21 cellular contexts compared by ENCODE assay signal in the genomic region with DNA sequence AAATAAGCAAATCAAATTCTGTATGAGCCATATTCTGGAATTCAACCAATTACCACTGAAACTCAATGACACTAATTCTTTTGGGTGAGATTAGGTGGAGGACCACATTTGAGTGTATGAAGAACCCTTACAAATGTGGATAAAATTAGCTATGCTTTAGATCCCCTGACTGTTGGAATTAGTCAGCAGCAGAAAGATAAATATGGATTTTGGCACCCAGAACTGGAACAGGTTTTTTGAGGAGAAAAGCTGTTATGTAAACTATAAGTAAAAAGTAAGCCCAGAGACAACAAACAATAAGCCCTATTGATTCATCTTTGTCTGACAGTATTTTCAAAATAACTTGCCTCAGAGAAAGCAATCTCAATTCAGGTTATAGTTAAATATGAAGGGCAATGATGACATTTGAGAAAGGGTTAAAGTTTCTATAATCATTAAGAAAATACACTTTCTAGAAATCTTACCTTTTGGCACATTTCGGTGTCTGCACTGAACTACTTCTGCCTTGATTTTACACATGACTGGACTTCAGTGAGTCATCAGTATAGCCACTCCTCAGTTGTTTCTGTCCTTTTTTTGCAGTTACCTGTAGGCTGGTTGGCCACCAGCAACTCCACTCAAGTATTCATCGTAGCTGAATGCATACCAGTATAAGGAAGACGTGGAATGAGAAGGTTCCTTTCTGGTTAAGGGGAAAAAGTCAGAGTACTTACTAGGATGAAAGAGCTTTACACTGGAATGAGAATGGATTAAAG.
DNase-seq lines count a peak whose midpoint lies in the region; ATAC-seq and TF ChIP-seq lines count a peak whose summit lies in the region.
"Had no signal": no experiment of that assay in that cellular context is flagged by ENCODE, and none has a peak within 500 bp of the region (broad histone marks: within the 10 kb centered on the region; RNA-seq: fewer than 3 reads in every experiment).

No MANE protein-coding gene starts in this region.

- CTCF ChIA-PET in CD4-positive, alpha-beta T cell (lab: Charles Lee): no interaction called here

- H3K9ac ChIP-seq in OCI-LY3 (ENCODE audit: low read length): no peak overlapping the region

- no peaks in the 10 kb centered on the region for H3K4me1 Mint-ChIP-seq in CD4-positive, alpha-beta T cell (ENCODE audit: low read depth)
- H3K4me1 Mint-ChIP-seq: B cell, CD14-positive monocyte had no signal

- H3K79me2 ChIP-seq in OCI-LY3 (ENCODE audit: low read length): no peaks in the 10 kb centered on the region

- peaks cover 34% of the 10 kb centered on the region for H3K4me1 ChIP-seq in OCI-LY3 (ENCODE audit: low read length)
- H3K4me1 ChIP-seq: HAP-1, SJCRH30 had no signal

- H3K27ac Mint-ChIP-seq in CD4-positive, alpha-beta T cell: no peak overlapping the region
- H3K27ac Mint-ChIP-seq: B cell, CD14-positive monocyte, GM23338 had no signal

- H3K9me3 ChIP-seq in OCI-LY3 (ENCODE audit: insufficient read depth, low read length): peaks cover 4% of the 10 kb centered on the region; the same call in 1 of the 2 replicates
- no peaks in the 10 kb centered on the region for H3K9me3 ChIP-seq in CD4-positive, alpha-beta T cell (ENCODE audit: control insufficient read depth, low read length)
- H3K9me3 ChIP-seq: HAP-1, SJCRH30 had no signal

- H3K36me3 ChIP-seq in OCI-LY3 (replicated peaks; ENCODE audit: low read depth, low read length): peaks cover 6% of the 10 kb centered on the region
- H3K36me3 ChIP-seq: HAP-1, SJCRH30 had no signal

- H3K4me2 ChIP-seq in OCI-LY3 (ENCODE audit: low read length): peak overlapping the region; percentile 17
- H3K4me2 ChIP-seq: GM23338 had no signal

- POLR2A ChIA-PET in CD4-positive, alpha-beta T cell (lab: Charles Lee): no interaction called here

- H4K20me1 ChIP-seq in OCI-LY3 (ENCODE audit: insufficient read depth, low read length): no peaks in the 10 kb centered on the region

- H3K4me3 ChIP-seq in OCI-LY3 (ENCODE audit: low read length): no peak overlapping the region
- H3K4me3 ChIP-seq: GM23338, HAP-1, SJCRH30 had no signal

- H2AFZ ChIP-seq in OCI-LY3 (ENCODE audit: low read depth, low read length): no peak overlapping the region
- H2AFZ ChIP-seq: GM23338 had no signal

- H3K9me3 Mint-ChIP-seq in CD4-positive, alpha-beta T cell: peaks cover 2% of the 10 kb centered on the region
- H3K9me3 Mint-ChIP-seq: GM23338 had no signal

- intact Hi-C loops in head of caudate nucleus (cut with DNase I): no loop called here
- intact Hi-C loops in CD4-positive, alpha-beta T cell (cut with DNase I, micrococcal nuclease): no loop called here

- H3K4me3 Mint-ChIP-seq in CD4-positive, alpha-beta T cell: no peak overlapping the region
- H3K4me3 Mint-ChIP-seq: B cell, CD14-positive monocyte, GM23338 had no signal

- DNase-seq in DMS53 (lab: John Stamatoyannopoulos, UW) (peak; percentile 80), cerebellum (ENCODE audit: low spot score) (peak; percentile 17), renal cortical epithelial cell (ENCODE audit: low read depth) (peak; percentile 11), head of caudate nucleus (no peak), Ammon's horn (ENCODE audit: low spot score) (no peak), DMS153 (lab: John Stamatoyannopoulos, UW) (no peak)
- no peak for DNase-seq in CD4-positive, alpha-beta T cell
- DNase-seq: DMS 273 treated with DMSO at 0.1 percent for 48 hours, KG1, MV-4-11, NCI-H1105 treated with DMSO at 0.1 percent for 48 hours, NCI-H2029 treated with DMSO at 0.1 percent for 48 hours, NCI-H226, NCI-H524 treated with DMSO at 0.1 percent for 48 hours, NCI-H82, SJCRH30 had no signal

- H3K27me3 Mint-ChIP-seq in CD4-positive, alpha-beta T cell: no peaks in the 10 kb centered on the region
- H3K27me3 Mint-ChIP-seq: B cell had no signal

- H3K36me3 Mint-ChIP-seq in CD4-positive, alpha-beta T cell (ENCODE audit: low read depth): no peaks in the 10 kb centered on the region
- H3K36me3 Mint-ChIP-seq: CD14-positive monocyte had no signal

- ATAC-seq in CD4-positive, alpha-beta T cell (ENCODE audit: poor library complexity): no peak
- ATAC-seq: GM23338 had no signal

- H3K27me3 ChIP-seq in OCI-LY3 (ENCODE audit: low read depth, low read length): no peaks in the 10 kb centered on the region
- no peaks in the 10 kb centered on the region for H3K27me3 ChIP-seq in CD4-positive, alpha-beta T cell (ENCODE audit: control insufficient read depth, insufficient read depth, low read length)
- H3K27me3 ChIP-seq: SJCRH30 had no signal

- H3K27ac ChIP-seq in OCI-LY3 (ENCODE audit: low read length): peak overlapping the region; percentile 85
- no peak overlapping the region for H3K27ac ChIP-seq in CD4-positive, alpha-beta T cell (ENCODE audit: low read depth, low read length)
- H3K27ac ChIP-seq: SJCRH30 had no signal

- TF ChIP-seq CTCF in OCI-LY3 (IDR thresholded peaks at IDR 0.05; ENCODE audit: low read depth, low read length): no peak
- TF ChIP-seq CTCF in CD4-positive, alpha-beta T cell (IDR thresholded peaks at IDR 0.05): no peak

Comparison
In these comparisons a context has a peak if more than half of its experiments do, and no peak if none do; other contexts are left out.
1. DNase-seq: peak in DMS53 (single experiment), cerebellum (single experiment) and renal cortical epithelial cell (single experiment); none in head of caudate nucleus (0 of 42), Ammon's horn (single experiment), CD4-positive, alpha-beta T cell (0 of 10) and DMS153 (single experiment).